Comparison of ENCODE assay signal across 9 cellular contexts in the genomic region with DNA sequence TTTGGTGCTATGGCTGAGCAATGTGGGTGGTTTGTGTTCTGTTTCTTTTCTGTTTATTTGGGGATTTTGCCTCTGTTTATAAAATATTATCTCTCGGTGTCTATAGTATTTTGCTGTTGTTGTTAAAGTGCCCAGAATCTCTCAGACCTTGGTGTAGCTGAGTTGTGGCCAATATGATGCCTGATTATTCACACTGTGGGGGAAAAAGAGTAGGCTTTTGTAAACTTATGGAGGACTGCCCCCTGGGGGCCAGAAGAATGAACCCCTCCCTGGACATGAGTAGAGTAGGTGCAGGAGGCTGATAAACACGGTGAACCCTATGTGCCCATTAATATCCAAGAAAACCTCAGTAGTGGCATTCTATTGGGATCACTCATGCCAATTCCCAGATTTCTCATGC. TPM values are rescaled to one million over a fixed set of nuclear protein-coding genes. Genes with fewer than 3 reads are reported as not detected.
A peak's percentile ranks its signal among the peaks of the same experiment; 100 is the strongest.
DNase-seq lines count a peak whose midpoint lies in the region; ATAC-seq and TF ChIP-seq lines count a peak whose summit lies in the region.
"Had no signal": no experiment of that assay in that cellular context is flagged by ENCODE, and none has a peak within 500 bp of the region (broad histone marks: within the 10 kb centered on the region; RNA-seq: fewer than 3 reads in every experiment).

No MANE protein-coding gene starts in this region.

- H3K27ac Mint-ChIP-seq in CD14-positive monocyte (no peak overlapping the region), WTC11 (0 out of 2 replicates have a peak overlapping the region, but pooled peaks have one; percentile 30)

- H3K36me3 Mint-ChIP-seq in CD14-positive monocyte: no peaks in the 10 kb centered on the region
- H3K36me3 Mint-ChIP-seq in WTC11: peaks cover 16% of the 10 kb centered on the region

- no peaks in the 10 kb centered on the region for H4K20me1 ChIP-seq in hepatocyte (ENCODE audit: insufficient read depth, poor library complexity, severe bottlenecking)

- DNase-seq in CD14-positive monocyte (ENCODE audit: low spot score): no peak
- peak; percentile 9 for DNase-seq in GM20000 (ENCODE audit: low spot score)
- DNase-seq in NCI-H1694 (lab: John Stamatoyannopoulos, UW): peak; percentile 24
- DNase-seq in WTC11 (ENCODE audit: low spot score): peak; percentile 61
- peak; percentile 71 for DNase-seq in hepatocyte (ENCODE audit: low spot score)
- peak; percentile 65 for DNase-seq in stromal cell of bone marrow (ENCODE audit: low read depth)

- no peaks in the 10 kb centered on the region for H3K9me2 ChIP-seq in hepatocyte (replicated peaks; ENCODE audit: insufficient read depth)

- H3K27me3 Mint-ChIP-seq in CD14-positive monocyte (ENCODE audit: low read depth in 3 of 3) (peaks cover 5 to 14% (median 6%) of the 10 kb centered on the region in 3 donors), WTC11 (ENCODE audit: low read depth) (no peaks in the 10 kb centered on the region)

- H3K36me3 ChIP-seq in hepatocyte (replicated peaks; ENCODE audit: insufficient read depth, low read depth): no peaks in the 10 kb centered on the region
- H3K36me3 ChIP-seq: HAP-1 had no signal

- TF ChIP-seq CTCF in CD14-positive monocyte (IDR thresholded peaks at IDR 0.05) (peak; percentile 50), GM20000 (IDR thresholded peaks at IDR 0.05; ENCODE audit: extremely low read depth, missing control alignments) (no peak), WTC11 (IDR thresholded peaks at IDR 0.05) (peak; percentile 63), hepatocyte (IDR thresholded peaks at IDR 0.05; ENCODE audit: poor library complexity) (peak; percentile 61)

- no peak overlapping the region for H3K27ac ChIP-seq in hepatocyte

- H3K4me1 Mint-ChIP-seq in CD14-positive monocyte (peaks cover 1% of the 10 kb centered on the region), WTC11 (peaks cover 68% of the 10 kb centered on the region)

- ATAC-seq in WTC11: peak; percentile 57
- ATAC-seq in GM19328 (IDR thresholded peaks at IDR 0.05; ENCODE audit: unreplicated experiment): no peak
- ATAC-seq in GM21515 (IDR thresholded peaks at IDR 0.05; ENCODE audit: unreplicated experiment): no peak

- POLR2A ChIA-PET in WTC11 (lab: Charles Lee): interaction anchor here (1.1 kb wide), 2 partner anchors 79 to 106 kb away, joined by 3 read pairs; no protein-coding TSS in a partner anchor

- no peak overlapping the region for H2AFZ ChIP-seq in hepatocyte

- H3K79me2 ChIP-seq in hepatocyte: no peaks in the 10 kb centered on the region

- no peaks in the 10 kb centered on the region for H3K27me3 ChIP-seq in hepatocyte

- no peaks in the 10 kb centered on the region for H3K9me3 ChIP-seq in hepatocyte (ENCODE audit: low read depth)
- H3K9me3 ChIP-seq: HAP-1 had no signal

- no peak overlapping the region for H3K4me3 ChIP-seq in hepatocyte
- H3K4me3 ChIP-seq: HAP-1 had no signal

- intact Hi-C loops in CD14-positive monocyte (cut with micrococcal nuclease): loop anchor here (5.0 to 10.0 kb wide), 2 partner anchors 94 to 97 kb away; no protein-coding TSS in a partner anchor

- H3K9me3 Mint-ChIP-seq in CD14-positive monocyte (no peaks in the 10 kb centered on the region), WTC11 (no peaks in the 10 kb centered on the region)

- H3K4me2 ChIP-seq in hepatocyte: no peak overlapping the region

- WGBS in hepatocyte (ENCODE audit: low lambda C conversion rate, missing lambda C conversion rate): 12% methylated on average over 2 of the region's 2 CpGs

- H3K4me3 Mint-ChIP-seq in CD14-positive monocyte (no peak overlapping the region), WTC11 (no peak overlapping the region)

- CTCF ChIA-PET in WTC11 (lab: Charles Lee): interaction anchor here (0.6 to 9.5 kb wide), 25 partner anchors 9 to 206 kb away, joined by 3 to 121 read pairs (median 5); a partner anchor contains a TSS

- peaks cover 14% of the 10 kb centered on the region for H3K4me1 ChIP-seq in hepatocyte (ENCODE audit: insufficient read depth)

TF ChIP-seq in WTC11, 78 proteins besides CTCF, POLR2A, EP300 and RAD21:
- TF ChIP-seq, protein P1, sequence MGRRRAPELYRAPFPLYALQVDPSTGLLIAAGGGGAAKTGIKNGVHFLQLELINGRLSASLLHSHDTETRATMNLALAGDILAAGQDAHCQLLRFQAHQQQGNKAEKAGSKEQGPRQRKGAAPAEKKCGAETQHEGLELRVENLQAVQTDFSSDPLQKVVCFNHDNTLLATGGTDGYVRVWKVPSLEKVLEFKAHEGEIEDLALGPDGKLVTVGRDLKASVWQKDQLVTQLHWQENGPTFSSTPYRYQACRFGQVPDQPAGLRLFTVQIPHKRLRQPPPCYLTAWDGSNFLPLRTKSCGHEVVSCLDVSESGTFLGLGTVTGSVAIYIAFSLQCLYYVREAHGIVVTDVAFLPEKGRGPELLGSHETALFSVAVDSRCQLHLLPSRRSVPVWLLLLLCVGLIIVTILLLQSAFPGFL (CRISPR knock-in tag; IDR thresholded peaks at IDR 0.05; ENCODE audit: borderline replicate concordance): no peak
- TF ChIP-seq ZNF423 (CRISPR knock-in tag; IDR thresholded peaks at IDR 0.05) (no peak), ELF4 (CRISPR knock-in tag; IDR thresholded peaks at IDR 0.05; ENCODE audit: low read depth) (no peak), JUN (CRISPR knock-in tag; IDR thresholded peaks at IDR 0.05) (no peak)
- TF ChIP-seq, protein P2, sequence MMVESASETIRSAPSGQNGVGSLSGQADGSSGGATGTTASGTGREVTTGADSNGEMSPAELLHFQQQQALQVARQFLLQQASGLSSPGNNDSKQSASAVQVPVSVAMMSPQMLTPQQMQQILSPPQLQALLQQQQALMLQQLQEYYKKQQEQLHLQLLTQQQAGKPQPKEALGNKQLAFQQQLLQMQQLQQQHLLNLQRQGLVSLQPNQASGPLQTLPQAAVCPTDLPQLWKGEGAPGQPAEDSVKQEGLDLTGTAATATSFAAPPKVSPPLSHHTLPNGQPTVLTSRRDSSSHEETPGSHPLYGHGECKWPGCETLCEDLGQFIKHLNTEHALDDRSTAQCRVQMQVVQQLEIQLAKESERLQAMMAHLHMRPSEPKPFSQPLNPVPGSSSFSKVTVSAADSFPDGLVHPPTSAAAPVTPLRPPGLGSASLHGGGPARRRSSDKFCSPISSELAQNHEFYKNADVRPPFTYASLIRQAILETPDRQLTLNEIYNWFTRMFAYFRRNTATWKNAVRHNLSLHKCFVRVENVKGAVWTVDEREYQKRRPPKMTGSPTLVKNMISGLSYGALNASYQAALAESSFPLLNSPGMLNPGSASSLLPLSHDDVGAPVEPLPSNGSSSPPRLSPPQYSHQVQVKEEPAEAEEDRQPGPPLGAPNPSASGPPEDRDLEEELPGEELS (CRISPR knock-in tag; IDR thresholded peaks at IDR 0.05): no peak
- TF ChIP-seq, protein P3, sequence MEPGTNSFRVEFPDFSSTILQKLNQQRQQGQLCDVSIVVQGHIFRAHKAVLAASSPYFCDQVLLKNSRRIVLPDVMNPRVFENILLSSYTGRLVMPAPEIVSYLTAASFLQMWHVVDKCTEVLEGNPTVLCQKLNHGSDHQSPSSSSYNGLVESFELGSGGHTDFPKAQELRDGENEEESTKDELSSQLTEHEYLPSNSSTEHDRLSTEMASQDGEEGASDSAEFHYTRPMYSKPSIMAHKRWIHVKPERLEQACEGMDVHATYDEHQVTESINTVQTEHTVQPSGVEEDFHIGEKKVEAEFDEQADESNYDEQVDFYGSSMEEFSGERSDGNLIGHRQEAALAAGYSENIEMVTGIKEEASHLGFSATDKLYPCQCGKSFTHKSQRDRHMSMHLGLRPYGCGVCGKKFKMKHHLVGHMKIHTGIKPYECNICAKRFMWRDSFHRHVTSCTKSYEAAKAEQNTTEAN (CRISPR knock-in tag; IDR thresholded peaks at IDR 0.05): no peak
- TF ChIP-seq, protein P4, sequence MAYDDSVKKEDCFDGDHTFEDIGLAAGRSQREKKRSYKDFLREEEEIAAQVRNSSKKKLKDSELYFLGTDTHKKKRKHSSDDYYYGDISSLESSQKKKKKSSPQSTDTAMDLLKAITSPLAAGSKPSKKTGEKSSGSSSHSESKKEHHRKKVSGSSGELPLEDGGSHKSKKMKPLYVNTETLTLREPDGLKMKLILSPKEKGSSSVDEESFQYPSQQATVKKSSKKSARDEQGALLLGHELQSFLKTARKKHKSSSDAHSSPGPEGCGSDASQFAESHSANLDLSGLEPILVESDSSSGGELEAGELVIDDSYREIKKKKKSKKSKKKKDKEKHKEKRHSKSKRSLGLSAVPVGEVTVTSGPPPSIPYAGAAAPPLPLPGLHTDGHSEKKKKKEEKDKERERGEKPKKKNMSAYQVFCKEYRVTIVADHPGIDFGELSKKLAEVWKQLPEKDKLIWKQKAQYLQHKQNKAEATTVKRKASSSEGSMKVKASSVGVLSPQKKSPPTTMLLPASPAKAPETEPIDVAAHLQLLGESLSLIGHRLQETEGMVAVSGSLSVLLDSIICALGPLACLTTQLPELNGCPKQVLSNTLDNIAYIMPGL (CRISPR knock-in tag; IDR thresholded peaks at IDR 0.05): no peak

RNA-seq across cellular contexts. Expression of a gene that starts 49.0 kb away (rescaled TPM):
- polyA plus RNA-seq in CD14-positive monocyte: not detected
- total RNA-seq in WTC11 (2021): 329 to 358 TPM (median 338 TPM) in 3 replicates
- total RNA-seq in hepatocyte: 70.4 and 78.0 TPM in 2 replicates
- polyA plus RNA-seq in hepatocyte: 24.9 and 35.7 TPM in 2 replicates
